In the genomic region with DNA sequence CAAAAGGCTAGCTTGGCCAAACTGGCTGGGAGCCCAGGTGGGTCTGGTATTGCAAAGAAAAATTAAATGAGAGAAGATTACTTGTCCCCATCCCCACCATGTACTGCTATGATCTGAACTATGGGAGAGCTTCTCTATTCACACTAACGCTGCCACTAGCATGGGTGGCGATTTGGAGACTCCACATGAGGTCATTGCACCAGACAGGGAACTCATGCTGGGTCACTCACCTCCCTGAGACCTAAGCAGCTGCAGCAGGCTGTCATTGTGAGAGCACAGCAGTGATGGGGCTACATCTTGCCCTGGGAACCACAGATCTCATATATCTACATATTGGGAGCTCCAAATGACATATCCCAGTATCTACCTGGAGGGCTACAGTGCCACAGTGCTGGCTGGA, we compare ENCODE assay signal across 16 cellular contexts. TPM values are rescaled to one million over a fixed set of nuclear protein-coding genes. Genes with fewer than 3 reads are reported as not detected.
DNase-seq lines count a peak whose midpoint lies in the region; ATAC-seq, FAIRE-seq and TF ChIP-seq lines count a peak whose summit lies in the region.
"Had no signal": no experiment of that assay in that cellular context is flagged by ENCODE, and none has a peak within 500 bp of the region (broad histone marks: within the 10 kb centered on the region; RNA-seq: fewer than 3 reads in every experiment).

No MANE protein-coding gene starts in this region.

- no peak overlapping the region for H3K27ac ChIP-seq in dorsolateral prefrontal cortex
- H3K27ac ChIP-seq: A549, C4-2B had no signal

- ATAC-seq in GM19023 (IDR thresholded peaks at IDR 0.05; ENCODE audit: unreplicated experiment) (peak; percentile 14), GM19351 (IDR thresholded peaks at IDR 0.05; ENCODE audit: unreplicated experiment) (peak; percentile 16)
- ATAC-seq: A549 had no signal

- DNase-seq in bronchial epithelial cell (ENCODE audit: low read depth) (no peak), myocyte (ENCODE audit: low read depth) (peak; percentile 5), middle frontal gyrus (ENCODE audit: extremely low spot score, low spot score) (no peak), dorsolateral prefrontal cortex (no peak), NCI-H1417 (lab: John Stamatoyannopoulos, UW) (no peak)
- DNase-seq: BE2C; CD4-positive, alpha-beta memory T cell; DND-41; GDM1; HCEC 1CT; HFFc6; KG1 had no signal

- intact Hi-C loops in dorsolateral prefrontal cortex (cut with DNase I) = no loop called here

- no peak for TF ChIP-seq CTCF in bronchial epithelial cell (IDR thresholded peaks at IDR 0.05; ENCODE audit: insufficient read depth, low read length, severe bottlenecking)
- no peak for TF ChIP-seq CTCF in dorsolateral prefrontal cortex (IDR thresholded peaks at IDR 0.05 in 54 of 56, conservative IDR thresholded peaks at IDR 0.05 in 2 of 56; ENCODE audit: low read depth in 1 of 56, partially characterized antibody in 56 of 56)

- no peaks in the 10 kb centered on the region for H3K36me3 ChIP-seq in bronchial epithelial cell (ENCODE audit: control insufficient read depth, insufficient read depth, low read length)
- H3K36me3 ChIP-seq: BE2C had no signal

- peak; percentile 47 for FAIRE-seq in bronchial epithelial cell (lab: Jason Lieb, UNC)
- FAIRE-seq: A549 had no signal

- H3K27me3 ChIP-seq in bronchial epithelial cell (ENCODE audit: control insufficient read depth, insufficient read depth, low read length) = no peaks in the 10 kb centered on the region
- H3K27me3 ChIP-seq in dorsolateral prefrontal cortex = no peaks in the 10 kb centered on the region
- H3K27me3 ChIP-seq: BE2C had no signal

- H3K4me3 ChIP-seq in bronchial epithelial cell (ENCODE audit: low read depth, low read length) (no peak overlapping the region), dorsolateral prefrontal cortex (no peak overlapping the region)
- H3K4me3 ChIP-seq: A549 had no signal

RNA-seq across cellular contexts. Expression of gene NECTIN3, which starts 36.3 kb away (rescaled TPM):
- total RNA-seq in bronchial epithelial cell (6.4 and 13.2 TPM in 2 replicates), myocyte (24.1 and 34.4 TPM in 2 replicates), dorsolateral prefrontal cortex (10 to 100 TPM; 24.6 to 52.7 (median 35.0) TPM)
- polyA plus RNA-seq in myocyte (2012) = 19.1 TPM
